In genomic region chr4:121155893-121156292, GRCh38 we compare ENCODE assay signal across 8 cellular contexts. TPM values are rescaled to one million over a fixed set of nuclear protein-coding genes. Genes with fewer than 3 reads are reported as not detected.
A peak's percentile ranks its signal among the peaks of the same experiment; 100 is the strongest.
DNase-seq lines count a peak whose midpoint lies in the region; ATAC-seq and TF ChIP-seq lines count a peak whose summit lies in the region.

No MANE protein-coding gene starts in this region.

- no peaks in the 10 kb centered on the region for H3K36me3 ChIP-seq in H7 (replicated peaks; ENCODE audit: control insufficient read depth, insufficient read depth, low read length)

- ATAC-seq in HG03520 (IDR thresholded peaks at IDR 0.05; ENCODE audit: unreplicated experiment): no peak

- TF ChIP-seq CTCF in choroid plexus epithelial cell (conservative IDR thresholded peaks at IDR 0.05; ENCODE audit: low read depth, low read length) (no peak), nephron progenitor cell (IDR thresholded peaks at IDR 0.05) (no peak)

- peaks cover 3% of the 10 kb centered on the region for H3K27me3 ChIP-seq in H7 (ENCODE audit: control insufficient read depth, insufficient read depth, low read length)

- H3K9me3 Mint-ChIP-seq in nephron progenitor cell: no peaks in the 10 kb centered on the region

- peak overlapping the region; percentile 90 for H3K4me3 Mint-ChIP-seq in nephron progenitor cell

- no peak overlapping the region for H3K27ac Mint-ChIP-seq in nephron progenitor cell

- H3K4me3 ChIP-seq in choroid plexus epithelial cell (ENCODE audit: low read depth, low read length): peak overlapping the region; percentile 63
- no peak overlapping the region for H3K4me3 ChIP-seq in H7 (ENCODE audit: insufficient read depth, low read depth, low read length)

- H3K27me3 Mint-ChIP-seq in nephron progenitor cell (ENCODE audit: low read depth, poor library complexity): peaks cover 8% of the 10 kb centered on the region

- H3K36me3 Mint-ChIP-seq in nephron progenitor cell (ENCODE audit: low read depth): no peaks in the 10 kb centered on the region

- DNase-seq in Daoy (ENCODE audit: low read depth) (peak; percentile 73), MV-4-11 (lab: John Stamatoyannopoulos, UW) (peak; percentile 38), choroid plexus epithelial cell (ENCODE audit: low read depth) (peak; percentile 86), nephron progenitor cell (no peak), nucleus accumbens (lab: John Stamatoyannopoulos, UW) (no peak), H7 (no peak), NCI-H1092 treated with DMSO at 0.1 percent for 48 hours (lab: John Stamatoyannopoulos, UW) (no peak)

- peaks cover 21% of the 10 kb centered on the region for H3K4me1 Mint-ChIP-seq in nephron progenitor cell

RNA-seq across cellular contexts. Expression of gene TNIP3, which starts 8.2 kb away (rescaled TPM):
- 0.06 and 1.6 TPM in 2 replicates for total RNA-seq in Daoy (2014; rRNA removed; shearing (Covaris generic))
- not detected in 2 replicates for total RNA-seq in H7 (2014; rRNA removed; shearing (Covaris generic))

Comparison
In these comparisons a context has a peak if more than half of its experiments do, and no peak if none do; other contexts are left out.
1. DNase-seq: peak in Daoy (single experiment), MV-4-11 (single experiment) and choroid plexus epithelial cell (single experiment); none in nephron progenitor cell (single experiment), nucleus accumbens (0 of 56), H7 (single experiment) and NCI-H1092 treated with DMSO at 0.1 percent for 48 hours (single experiment).